ENCODE assay signal across 1 cellular context in the genomic region with DNA sequence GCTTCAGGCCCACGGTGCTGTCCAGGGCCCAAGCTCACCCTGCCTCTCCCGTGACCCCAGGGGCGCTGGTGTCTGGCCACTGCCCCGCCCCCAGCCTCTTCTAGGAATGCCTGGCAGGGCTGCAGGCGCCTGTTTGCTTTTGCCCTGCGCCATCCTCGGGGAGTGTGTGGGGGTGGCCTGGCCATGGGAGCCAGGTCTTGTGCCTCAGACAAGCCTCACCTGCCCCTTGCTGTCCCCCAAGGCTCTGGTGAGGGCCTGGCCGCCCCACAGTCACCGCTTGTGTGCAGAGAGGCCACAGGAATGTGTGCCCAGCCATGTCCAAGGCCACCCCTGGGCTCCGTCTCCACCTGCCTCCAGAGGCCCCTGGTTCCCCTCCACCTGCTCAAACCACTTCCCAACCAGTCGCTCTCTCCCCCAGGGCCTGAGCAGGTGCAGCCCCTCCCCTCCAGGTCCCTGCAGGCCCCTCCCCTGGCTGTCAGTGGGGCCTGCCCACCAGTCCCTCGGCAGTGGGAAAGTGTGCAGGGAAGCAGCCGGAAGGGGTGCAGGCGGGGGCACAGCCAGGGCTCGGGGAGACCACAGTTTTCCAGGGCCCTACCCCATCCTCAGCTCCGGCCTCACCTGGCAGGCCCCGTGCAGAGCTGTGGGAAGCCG.
TF ChIP-seq lines count a peak whose summit lies in the region.

No MANE protein-coding gene starts in this region.

TF ChIP-seq in HepG2, 621 proteins besides CTCF, POLR2A, EP300 and RAD21 (continued from another document and continues in another):
- TF ChIP-seq ZNF160 (CRISPR knock-in tag; IDR thresholded peaks at IDR 0.05) (no peak), ZNF577 (CRISPR knock-in tag; IDR thresholded peaks at IDR 0.05; ENCODE audit: borderline replicate concordance, low read depth) (no peak), JUNB (CRISPR knock-in tag; IDR thresholded peaks at IDR 0.05; ENCODE audit: borderline replicate concordance) (no peak), ZNF678 (CRISPR knock-in tag; IDR thresholded peaks at IDR 0.05) (no peak), ZNF33B (CRISPR knock-in tag; IDR thresholded peaks at IDR 0.05) (no peak), ZKSCAN1 (IDR thresholded peaks at IDR 0.05; ENCODE audit: low read length) (no peak), ETV6 (CRISPR knock-in tag; conservative IDR thresholded peaks at IDR 0.05) (no peak), ZNF232 (CRISPR knock-in tag; IDR thresholded peaks at IDR 0.05; ENCODE audit: borderline replicate concordance) (no peak), NCOA2 (CRISPR knock-in tag; IDR thresholded peaks at IDR 0.05) (peak; percentile 63), SMC3 (IDR thresholded peaks at IDR 0.05; ENCODE audit: low read length) (no peak), FOSL2 (CRISPR knock-in tag; IDR thresholded peaks at IDR 0.05) (peak; percentile 28; the same call in 1 of the 2 replicates), ZFP90 (CRISPR knock-in tag; IDR thresholded peaks at IDR 0.05; ENCODE audit: borderline replicate concordance) (peak; percentile 48; the same call in 1 of the 2 replicates), MEIS1 (CRISPR knock-in tag; IDR thresholded peaks at IDR 0.05; ENCODE audit: borderline replicate concordance) (no peak), ZNF703 (CRISPR knock-in tag; IDR thresholded peaks at IDR 0.05; ENCODE audit: borderline replicate concordance) (no peak), ZNF547 (CRISPR knock-in tag; IDR thresholded peaks at IDR 0.05) (no peak), FOXO1 (CRISPR knock-in tag; IDR thresholded peaks at IDR 0.05) (no peak; the same call in 1 of the 2 replicates), ZNF274 (CRISPR knock-in tag; IDR thresholded peaks at IDR 0.05) (peak; percentile 49; the same call in 1 of the 2 replicates), ARHGAP35 (CRISPR knock-in tag; IDR thresholded peaks at IDR 0.05; ENCODE audit: borderline replicate concordance) (no peak; the same call in 1 of the 2 replicates), ZNF607 (CRISPR knock-in tag; IDR thresholded peaks at IDR 0.05; ENCODE audit: borderline replicate concordance) (no peak), ZSCAN9 (CRISPR knock-in tag; IDR thresholded peaks at IDR 0.05; ENCODE audit: borderline replicate concordance) (peak; percentile 22; the same call in 1 of the 2 replicates), KAT8 (CRISPR knock-in tag; IDR thresholded peaks at IDR 0.05) (no peak), DPF2 (CRISPR knock-in tag; IDR thresholded peaks at IDR 0.05; ENCODE audit: borderline replicate concordance, low read depth) (peak; percentile 58; the same call in 1 of the 2 replicates), PTBP1 (IDR thresholded peaks at IDR 0.05; ENCODE audit: low read depth, low read length, poor library complexity, severe bottlenecking) (no peak), ZNF598 (CRISPR knock-in tag; IDR thresholded peaks at IDR 0.05; ENCODE audit: borderline replicate concordance) (0 out of 2 replicates have a peak, but pooled peaks have one; percentile 55), U2AF1 (optimal IDR thresholded peaks at IDR 0.05; ENCODE audit: low read depth, low read length) (peak; percentile 27), ZNF816 (CRISPR knock-in tag; IDR thresholded peaks at IDR 0.05; ENCODE audit: borderline replicate concordance) (no peak), ZNF557 (CRISPR knock-in tag; IDR thresholded peaks at IDR 0.05) (no peak), ZNF530 (CRISPR knock-in tag; IDR thresholded peaks at IDR 0.05; ENCODE audit: low read depth) (no peak), ZNF496 (CRISPR knock-in tag; IDR thresholded peaks at IDR 0.05; ENCODE audit: insufficient replicate concordance) (no peak), SPEN (CRISPR knock-in tag; IDR thresholded peaks at IDR 0.05; ENCODE audit: low read depth) (peak; percentile 65), NFYB (CRISPR knock-in tag; IDR thresholded peaks at IDR 0.05) (no peak)
- TF ChIP-seq, protein P1, sequence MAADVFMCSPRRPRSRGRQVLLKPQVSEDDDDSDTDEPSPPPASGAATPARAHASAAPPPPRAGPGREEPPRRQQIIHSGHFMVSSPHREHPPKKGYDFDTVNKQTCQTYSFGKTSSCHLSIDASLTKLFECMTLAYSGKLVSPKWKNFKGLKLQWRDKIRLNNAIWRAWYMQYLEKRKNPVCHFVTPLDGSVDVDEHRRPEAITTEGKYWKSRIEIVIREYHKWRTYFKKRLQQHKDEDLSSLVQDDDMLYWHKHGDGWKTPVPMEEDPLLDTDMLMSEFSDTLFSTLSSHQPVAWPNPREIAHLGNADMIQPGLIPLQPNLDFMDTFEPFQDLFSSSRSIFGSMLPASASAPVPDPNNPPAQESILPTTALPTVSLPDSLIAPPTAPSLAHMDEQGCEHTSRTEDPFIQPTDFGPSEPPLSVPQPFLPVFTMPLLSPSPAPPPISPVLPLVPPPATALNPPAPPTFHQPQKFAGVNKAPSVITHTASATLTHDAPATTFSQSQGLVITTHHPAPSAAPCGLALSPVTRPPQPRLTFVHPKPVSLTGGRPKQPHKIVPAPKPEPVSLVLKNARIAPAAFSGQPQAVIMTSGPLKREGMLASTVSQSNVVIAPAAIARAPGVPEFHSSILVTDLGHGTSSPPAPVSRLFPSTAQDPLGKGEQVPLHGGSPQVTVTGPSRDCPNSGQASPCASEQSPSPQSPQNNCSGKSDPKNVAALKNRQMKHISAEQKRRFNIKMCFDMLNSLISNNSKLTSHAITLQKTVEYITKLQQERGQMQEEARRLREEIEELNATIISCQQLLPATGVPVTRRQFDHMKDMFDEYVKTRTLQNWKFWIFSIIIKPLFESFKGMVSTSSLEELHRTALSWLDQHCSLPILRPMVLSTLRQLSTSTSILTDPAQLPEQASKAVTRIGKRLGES (CRISPR knock-in tag; IDR thresholded peaks at IDR 0.05; ENCODE audit: borderline replicate concordance): no peak
- TF ChIP-seq, protein P2, sequence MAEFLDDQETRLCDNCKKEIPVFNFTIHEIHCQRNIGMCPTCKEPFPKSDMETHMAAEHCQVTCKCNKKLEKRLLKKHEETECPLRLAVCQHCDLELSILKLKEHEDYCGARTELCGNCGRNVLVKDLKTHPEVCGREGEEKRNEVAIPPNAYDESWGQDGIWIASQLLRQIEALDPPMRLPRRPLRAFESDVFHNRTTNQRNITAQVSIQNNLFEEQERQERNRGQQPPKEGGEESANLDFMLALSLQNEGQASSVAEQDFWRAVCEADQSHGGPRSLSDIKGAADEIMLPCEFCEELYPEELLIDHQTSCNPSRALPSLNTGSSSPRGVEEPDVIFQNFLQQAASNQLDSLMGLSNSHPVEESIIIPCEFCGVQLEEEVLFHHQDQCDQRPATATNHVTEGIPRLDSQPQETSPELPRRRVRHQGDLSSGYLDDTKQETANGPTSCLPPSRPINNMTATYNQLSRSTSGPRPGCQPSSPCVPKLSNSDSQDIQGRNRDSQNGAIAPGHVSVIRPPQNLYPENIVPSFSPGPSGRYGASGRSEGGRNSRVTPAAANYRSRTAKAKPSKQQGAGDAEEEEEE (CRISPR knock-in tag; IDR thresholded peaks at IDR 0.05; ENCODE audit: borderline replicate concordance): no peak
- TF ChIP-seq, protein P3, sequence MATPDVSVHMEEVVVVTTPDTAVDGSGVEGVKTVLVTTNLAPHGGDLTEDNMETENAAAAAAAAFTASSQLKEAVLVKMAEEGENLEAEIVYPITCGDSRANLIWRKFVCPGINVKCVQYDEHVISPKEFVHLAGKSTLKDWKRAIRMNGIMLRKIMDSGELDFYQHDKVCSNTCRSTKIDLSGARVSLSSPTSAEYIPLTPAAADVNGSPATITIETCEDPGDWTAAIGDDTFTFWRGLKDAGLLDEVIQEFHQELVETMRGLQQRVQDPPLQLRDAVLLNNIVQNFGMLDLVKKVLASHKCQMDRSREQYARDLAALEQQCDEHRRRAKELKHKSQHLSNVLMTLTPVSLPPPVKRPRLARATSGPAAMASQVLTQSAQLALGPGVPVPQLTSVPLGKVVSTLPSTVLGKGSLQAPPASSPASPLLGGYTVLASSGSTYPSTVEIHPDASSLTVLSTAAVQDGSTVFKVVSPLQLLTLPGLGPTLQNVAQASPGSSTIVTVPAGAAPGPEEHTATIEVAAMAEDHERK (CRISPR knock-in tag; IDR thresholded peaks at IDR 0.05; ENCODE audit: low read depth): no peak
- TF ChIP-seq, protein P4, sequence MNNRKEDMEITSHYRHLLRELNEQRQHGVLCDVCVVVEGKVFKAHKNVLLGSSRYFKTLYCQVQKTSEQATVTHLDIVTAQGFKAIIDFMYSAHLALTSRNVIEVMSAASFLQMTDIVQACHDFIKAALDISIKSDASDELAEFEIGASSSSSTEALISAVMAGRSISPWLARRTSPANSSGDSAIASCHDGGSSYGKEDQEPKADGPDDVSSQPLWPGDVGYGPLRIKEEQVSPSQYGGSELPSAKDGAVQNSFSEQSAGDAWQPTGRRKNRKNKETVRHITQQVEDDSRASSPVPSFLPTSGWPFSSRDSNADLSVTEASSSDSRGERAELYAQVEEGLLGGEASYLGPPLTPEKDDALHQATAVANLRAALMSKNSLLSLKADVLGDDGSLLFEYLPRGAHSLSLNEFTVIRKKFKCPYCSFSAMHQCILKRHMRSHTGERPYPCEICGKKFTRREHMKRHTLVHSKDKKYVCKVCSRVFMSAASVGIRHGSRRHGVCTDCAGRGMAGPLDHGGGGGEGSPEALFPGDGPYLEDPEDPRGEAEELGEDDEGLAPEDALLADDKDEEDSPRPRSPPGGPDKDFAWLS (CRISPR knock-in tag; IDR thresholded peaks at IDR 0.05; ENCODE audit: borderline replicate concordance): no peak
- TF ChIP-seq, protein P5, sequence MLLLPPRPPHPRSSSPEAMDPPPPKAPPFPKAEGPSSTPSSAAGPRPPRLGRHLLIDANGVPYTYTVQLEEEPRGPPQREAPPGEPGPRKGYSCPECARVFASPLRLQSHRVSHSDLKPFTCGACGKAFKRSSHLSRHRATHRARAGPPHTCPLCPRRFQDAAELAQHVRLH (CRISPR knock-in tag; IDR thresholded peaks at IDR 0.05; ENCODE audit: borderline replicate concordance, low read depth): 0 out of 2 replicates have a peak, but pooled peaks have one; percentile 34
- TF ChIP-seq, protein P6, sequence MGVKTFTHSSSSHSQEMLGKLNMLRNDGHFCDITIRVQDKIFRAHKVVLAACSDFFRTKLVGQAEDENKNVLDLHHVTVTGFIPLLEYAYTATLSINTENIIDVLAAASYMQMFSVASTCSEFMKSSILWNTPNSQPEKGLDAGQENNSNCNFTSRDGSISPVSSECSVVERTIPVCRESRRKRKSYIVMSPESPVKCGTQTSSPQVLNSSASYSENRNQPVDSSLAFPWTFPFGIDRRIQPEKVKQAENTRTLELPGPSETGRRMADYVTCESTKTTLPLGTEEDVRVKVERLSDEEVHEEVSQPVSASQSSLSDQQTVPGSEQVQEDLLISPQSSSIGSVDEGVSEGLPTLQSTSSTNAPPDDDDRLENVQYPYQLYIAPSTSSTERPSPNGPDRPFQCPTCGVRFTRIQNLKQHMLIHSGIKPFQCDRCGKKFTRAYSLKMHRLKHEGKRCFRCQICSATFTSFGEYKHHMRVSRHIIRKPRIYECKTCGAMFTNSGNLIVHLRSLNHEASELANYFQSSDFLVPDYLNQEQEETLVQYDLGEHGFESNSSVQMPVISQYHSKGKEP (CRISPR knock-in tag; IDR thresholded peaks at IDR 0.05): no peak
- TF ChIP-seq, protein P7, sequence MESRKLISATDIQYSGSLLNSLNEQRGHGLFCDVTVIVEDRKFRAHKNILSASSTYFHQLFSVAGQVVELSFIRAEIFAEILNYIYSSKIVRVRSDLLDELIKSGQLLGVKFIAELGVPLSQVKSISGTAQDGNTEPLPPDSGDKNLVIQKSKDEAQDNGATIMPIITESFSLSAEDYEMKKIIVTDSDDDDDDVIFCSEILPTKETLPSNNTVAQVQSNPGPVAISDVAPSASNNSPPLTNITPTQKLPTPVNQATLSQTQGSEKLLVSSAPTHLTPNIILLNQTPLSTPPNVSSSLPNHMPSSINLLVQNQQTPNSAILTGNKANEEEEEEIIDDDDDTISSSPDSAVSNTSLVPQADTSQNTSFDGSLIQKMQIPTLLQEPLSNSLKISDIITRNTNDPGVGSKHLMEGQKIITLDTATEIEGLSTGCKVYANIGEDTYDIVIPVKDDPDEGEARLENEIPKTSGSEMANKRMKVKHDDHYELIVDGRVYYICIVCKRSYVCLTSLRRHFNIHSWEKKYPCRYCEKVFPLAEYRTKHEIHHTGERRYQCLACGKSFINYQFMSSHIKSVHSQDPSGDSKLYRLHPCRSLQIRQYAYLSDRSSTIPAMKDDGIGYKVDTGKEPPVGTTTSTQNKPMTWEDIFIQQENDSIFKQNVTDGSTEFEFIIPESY (CRISPR knock-in tag; IDR thresholded peaks at IDR 0.05): no peak
- TF ChIP-seq, protein P8, sequence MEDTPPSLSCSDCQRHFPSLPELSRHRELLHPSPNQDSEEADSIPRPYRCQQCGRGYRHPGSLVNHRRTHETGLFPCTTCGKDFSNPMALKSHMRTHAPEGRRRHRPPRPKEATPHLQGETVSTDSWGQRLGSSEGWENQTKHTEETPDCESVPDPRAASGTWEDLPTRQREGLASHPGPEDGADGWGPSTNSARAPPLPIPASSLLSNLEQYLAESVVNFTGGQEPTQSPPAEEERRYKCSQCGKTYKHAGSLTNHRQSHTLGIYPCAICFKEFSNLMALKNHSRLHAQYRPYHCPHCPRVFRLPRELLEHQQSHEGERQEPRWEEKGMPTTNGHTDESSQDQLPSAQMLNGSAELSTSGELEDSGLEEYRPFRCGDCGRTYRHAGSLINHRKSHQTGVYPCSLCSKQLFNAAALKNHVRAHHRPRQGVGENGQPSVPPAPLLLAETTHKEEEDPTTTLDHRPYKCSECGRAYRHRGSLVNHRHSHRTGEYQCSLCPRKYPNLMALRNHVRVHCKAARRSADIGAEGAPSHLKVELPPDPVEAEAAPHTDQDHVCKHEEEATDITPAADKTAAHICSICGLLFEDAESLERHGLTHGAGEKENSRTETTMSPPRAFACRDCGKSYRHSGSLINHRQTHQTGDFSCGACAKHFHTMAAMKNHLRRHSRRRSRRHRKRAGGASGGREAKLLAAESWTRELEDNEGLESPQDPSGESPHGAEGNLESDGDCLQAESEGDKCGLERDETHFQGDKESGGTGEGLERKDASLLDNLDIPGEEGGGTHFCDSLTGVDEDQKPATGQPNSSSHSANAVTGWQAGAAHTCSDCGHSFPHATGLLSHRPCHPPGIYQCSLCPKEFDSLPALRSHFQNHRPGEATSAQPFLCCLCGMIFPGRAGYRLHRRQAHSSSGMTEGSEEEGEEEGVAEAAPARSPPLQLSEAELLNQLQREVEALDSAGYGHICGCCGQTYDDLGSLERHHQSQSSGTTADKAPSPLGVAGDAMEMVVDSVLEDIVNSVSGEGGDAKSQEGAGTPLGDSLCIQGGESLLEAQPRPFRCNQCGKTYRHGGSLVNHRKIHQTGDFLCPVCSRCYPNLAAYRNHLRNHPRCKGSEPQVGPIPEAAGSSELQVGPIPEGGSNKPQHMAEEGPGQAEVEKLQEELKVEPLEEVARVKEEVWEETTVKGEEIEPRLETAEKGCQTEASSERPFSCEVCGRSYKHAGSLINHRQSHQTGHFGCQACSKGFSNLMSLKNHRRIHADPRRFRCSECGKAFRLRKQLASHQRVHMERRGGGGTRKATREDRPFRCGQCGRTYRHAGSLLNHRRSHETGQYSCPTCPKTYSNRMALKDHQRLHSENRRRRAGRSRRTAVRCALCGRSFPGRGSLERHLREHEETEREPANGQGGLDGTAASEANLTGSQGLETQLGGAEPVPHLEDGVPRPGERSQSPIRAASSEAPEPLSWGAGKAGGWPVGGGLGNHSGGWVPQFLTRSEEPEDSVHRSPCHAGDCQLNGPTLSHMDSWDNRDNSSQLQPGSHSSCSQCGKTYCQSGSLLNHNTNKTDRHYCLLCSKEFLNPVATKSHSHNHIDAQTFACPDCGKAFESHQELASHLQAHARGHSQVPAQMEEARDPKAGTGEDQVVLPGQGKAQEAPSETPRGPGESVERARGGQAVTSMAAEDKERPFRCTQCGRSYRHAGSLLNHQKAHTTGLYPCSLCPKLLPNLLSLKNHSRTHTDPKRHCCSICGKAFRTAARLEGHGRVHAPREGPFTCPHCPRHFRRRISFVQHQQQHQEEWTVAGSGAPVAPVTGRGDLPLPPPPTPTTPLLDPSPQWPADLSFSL (CRISPR knock-in tag; IDR thresholded peaks at IDR 0.05): no peak
